8 cellular contexts compared by ENCODE assay signal in genomic region chr7:151736403-151736909, GRCh38.
A peak's percentile ranks its signal among the peaks of the same experiment; 100 is the strongest.
DNase-seq lines count a peak whose midpoint lies in the region; ATAC-seq and TF ChIP-seq lines count a peak whose summit lies in the region.

No MANE protein-coding gene starts in this region.

- H2AFZ ChIP-seq in PC-3 (ENCODE audit: low read length) (peak overlapping the region; percentile 40; the same call in 1 of the 2 replicates), neural cell (ENCODE audit: low read depth, low read length) (no peak overlapping the region)

- BruUV-seq in PC-3 (replicated peaks; lab: Mats Ljungman, UMichigan): no TSS peak

- H3K4me1 ChIP-seq in PC-3 (ENCODE audit: insufficient read depth, low read length): peaks cover 12% of the 10 kb centered on the region

- peak; percentile 63 for TF ChIP-seq RAD21 in neural cell (conservative IDR thresholded peaks at IDR 0.05)

- no peak overlapping the region for H3K27ac Mint-ChIP-seq in immature natural killer cell

- no peak overlapping the region for H3K4me3 Mint-ChIP-seq in immature natural killer cell

- H3K4me2 ChIP-seq in PC-3 (ENCODE audit: low read length): peak overlapping the region; percentile 68
- no peak overlapping the region for H3K4me2 ChIP-seq in neural cell (ENCODE audit: low read length)

- peaks cover 0 to 4% of the 10 kb centered on the region in 2 donors for H3K4me1 Mint-ChIP-seq in immature natural killer cell

- H3K4me3 ChIP-seq in HFF-Myc (replicated peaks; ENCODE audit: low read depth, low read length) (peak overlapping the region; percentile 31), PC-3 (ENCODE audit: low read length) (peak overlapping the region; percentile 12; the same call in 1 of the 2 replicates), epithelial cell of proximal tubule (ENCODE audit: low read depth, low read length) (peak overlapping the region; percentile 0), neural cell (ENCODE audit: low read length) (no peak overlapping the region)

- H3K9me2 ChIP-seq in PC-3 (replicated peaks; ENCODE audit: low read length) (no peaks in the 10 kb centered on the region), neural cell (ENCODE audit: insufficient read depth, low read length) (no peaks in the 10 kb centered on the region)

- H3K27ac ChIP-seq in PC-3 (ENCODE audit: low read length) (peak overlapping the region; percentile 15; the same call in 1 of the 2 replicates), neural cell (ENCODE audit: low read length) (no peak overlapping the region)

- no peak for TF ChIP-seq EP300 in neural cell (conservative IDR thresholded peaks at IDR 0.05; ENCODE audit: poor library complexity, severe bottlenecking)

- intact Hi-C loops in PC-3 (cut with micrococcal nuclease): no loop called here

- peaks cover 0 to 4% (median 0%) of the 10 kb centered on the region in 3 donors for H3K36me3 Mint-ChIP-seq in immature natural killer cell

- H4K20me1 ChIP-seq in PC-3 (ENCODE audit: low read length): no peaks in the 10 kb centered on the region
- no peaks in the 10 kb centered on the region for H4K20me1 ChIP-seq in neural cell (ENCODE audit: insufficient read depth)

- H3K27me3 ChIP-seq in PC-3 (ENCODE audit: low read length): no peaks in the 10 kb centered on the region
- H3K27me3 ChIP-seq in neural cell (ENCODE audit: insufficient read depth, low read depth, low read length): no peaks in the 10 kb centered on the region

- H3K9me3 Mint-ChIP-seq in immature natural killer cell: no peaks in the 10 kb centered on the region

- H3K79me2 ChIP-seq in PC-3 (ENCODE audit: low read length) (no peaks in the 10 kb centered on the region), neural cell (replicated peaks; ENCODE audit: insufficient read depth, low read length) (no peaks in the 10 kb centered on the region)

- peaks cover 0 to 2% (median 0%) of the 10 kb centered on the region in 3 donors for H3K27me3 Mint-ChIP-seq in immature natural killer cell (ENCODE audit: low read depth in 3 of 3)

- DNase-seq in HFF-Myc (ENCODE audit: extremely low read depth, low read depth): peak; percentile 88
- DNase-seq in PC-3: peak; percentile 81
- DNase-seq in epithelial cell of proximal tubule (ENCODE audit: low read depth): peak; percentile 91
- DNase-seq in ecto neural progenitor cell (ENCODE audit: low spot score): no peak
- DNase-seq in immature natural killer cell: no peak

- H3K9ac ChIP-seq in PC-3 (ENCODE audit: low read length): no peak overlapping the region
- no peak overlapping the region for H3K9ac ChIP-seq in neural cell (ENCODE audit: low read length)

- POLR2A ChIA-PET in PC-3 (lab: Charles Lee; ENCODE audit: unreplicated experiment): no interaction called here

- CTCF ChIA-PET in PC-3 (lab: Charles Lee): interaction anchor here (0.6 to 1.0 kb wide), 4 partner anchors 9 to 242 kb away, joined by 3 to 11 read pairs (median 4); no protein-coding TSS in a partner anchor

- H3F3A ChIP-seq in PC-3 (ENCODE audit: low read length, unreplicated experiment) (no peaks in the 10 kb centered on the region), neural cell (ENCODE audit: insufficient read depth, low read length, poor library complexity, severe bottlenecking) (no peaks in the 10 kb centered on the region)

- H3K9me3 ChIP-seq in PC-3 (ENCODE audit: low read length): no peaks in the 10 kb centered on the region
- H3K9me3 ChIP-seq in neural cell (ENCODE audit: low read length): no peaks in the 10 kb centered on the region

- TF ChIP-seq CTCF in HFF-Myc (IDR thresholded peaks at IDR 0.05; ENCODE audit: low read depth, low read length, missing control alignments): peak; percentile 29
- TF ChIP-seq CTCF in PC-3 (conservative IDR thresholded peaks at IDR 0.05; ENCODE audit: low read depth, low read length): no peak
- TF ChIP-seq CTCF in epithelial cell of proximal tubule (conservative IDR thresholded peaks at IDR 0.05; ENCODE audit: low read depth, low read length): peak; percentile 38
- TF ChIP-seq CTCF in neural cell (IDR thresholded peaks at IDR 0.05; ENCODE audit: poor library complexity, severe bottlenecking): peak; percentile 61

- H3K36me3 ChIP-seq in PC-3 (ENCODE audit: low read depth, low read length) (no peaks in the 10 kb centered on the region), neural cell (ENCODE audit: insufficient read depth, low read length) (no peaks in the 10 kb centered on the region)

- ATAC-seq in PC-3 (peak; percentile 90), GM19328 (IDR thresholded peaks at IDR 0.05; ENCODE audit: unreplicated experiment) (no peak), HG03159 (IDR thresholded peaks at IDR 0.05; ENCODE audit: unreplicated experiment) (no peak)

TF ChIP-seq in neural cell, 6 proteins besides CTCF, POLR2A, EP300 and RAD21:
- TF ChIP-seq POLR2AphosphoS5 (IDR thresholded peaks at IDR 0.05) (no peak), SMC3 (conservative IDR thresholded peaks at IDR 0.05; ENCODE audit: poor library complexity) (peak; percentile 33), EZH2 (IDR thresholded peaks at IDR 0.05; ENCODE audit: borderline replicate concordance, insufficient read depth, low read length, poor library complexity, severe bottlenecking) (no peak), MXI1 (conservative IDR thresholded peaks at IDR 0.05; ENCODE audit: poor library complexity, severe bottlenecking) (no peak), REST (IDR thresholded peaks at IDR 0.05; ENCODE audit: borderline replicate concordance) (no peak)

Comparison
In these comparisons a context has a peak if more than half of its experiments do, and no peak if none do; other contexts are left out.
1. DNase-seq: peak in HFF-Myc (single experiment), PC-3 (single experiment) and epithelial cell of proximal tubule (single experiment); none in ecto neural progenitor cell (single experiment) and immature natural killer cell (0 of 3).